Comparison of ENCODE assay signal across 9 cellular contexts in genomic region chr2:176652300-176653182, GRCh38.
DNase-seq lines count a peak whose midpoint lies in the region; ATAC-seq and TF ChIP-seq lines count a peak whose summit lies in the region.
"Had no signal": no experiment of that assay in that cellular context is flagged by ENCODE, and none has a peak within 500 bp of the region (broad histone marks: within the 10 kb centered on the region; RNA-seq: fewer than 3 reads in every experiment).

No MANE protein-coding gene starts in this region.

- H3K36me3 ChIP-seq in OCI-LY1 (ENCODE audit: insufficient read depth, low read length) = no peaks in the 10 kb centered on the region

- no peak overlapping the region for H3K9ac ChIP-seq in OCI-LY1 (ENCODE audit: low read length)

- no peaks in the 10 kb centered on the region for H3F3A ChIP-seq in OCI-LY1 (ENCODE audit: insufficient read depth, low read length)

- no peaks in the 10 kb centered on the region for H3K9me3 ChIP-seq in OCI-LY1 (ENCODE audit: low read length)

- ATAC-seq in GM19043 (IDR thresholded peaks at IDR 0.05; ENCODE audit: low read depth, unreplicated experiment) (peak; percentile 70), memory B cell (ENCODE audit: low read depth) (peak; percentile 55)

- H3K79me2 ChIP-seq in OCI-LY1 (ENCODE audit: insufficient read depth, low read length) = no peaks in the 10 kb centered on the region

- H3K27ac Mint-ChIP-seq in memory B cell = no peak overlapping the region
- H3K27ac Mint-ChIP-seq: natural killer cell treated with Interleukin-12 subunit alpha and Interleukin-12 subunit beta and Interleukin-15 and Interleukin-18, amount 100 ng/mL, for 72 hours had no signal

- no peaks in the 10 kb centered on the region for H3K9me2 ChIP-seq in OCI-LY1 (ENCODE audit: low read depth, low read length)

- peaks cover 5% of the 10 kb centered on the region for H3K4me1 Mint-ChIP-seq in memory B cell

- H4K20me1 ChIP-seq in OCI-LY1 (ENCODE audit: insufficient read depth, low read length) = no peaks in the 10 kb centered on the region

- no peaks in the 10 kb centered on the region for H3K36me3 Mint-ChIP-seq in memory B cell
- H3K36me3 Mint-ChIP-seq: natural killer cell treated with Interleukin-12 subunit alpha and Interleukin-12 subunit beta and Interleukin-15 and Interleukin-18, amount 100 ng/mL, for 72 hours had no signal

- no peak overlapping the region for H3K4me3 Mint-ChIP-seq in memory B cell
- H3K4me3 Mint-ChIP-seq: natural killer cell treated with Interleukin-12 subunit alpha and Interleukin-12 subunit beta and Interleukin-15 and Interleukin-18, amount 100 ng/mL, for 72 hours had no signal

- peaks cover 10% of the 10 kb centered on the region for H3K27me3 Mint-ChIP-seq in memory B cell

- H3K4me1 ChIP-seq in OCI-LY1 (ENCODE audit: insufficient read depth, low read length, severe bottlenecking) = no peaks in the 10 kb centered on the region

- peak; percentile 77 for TF ChIP-seq CTCF in OCI-LY1 (IDR thresholded peaks at IDR 0.05; ENCODE audit: low read length)
- peak; percentile 66 for TF ChIP-seq CTCF in cardiac fibroblast (IDR thresholded peaks at IDR 0.05; ENCODE audit: low read depth, low read length)

- DNase-seq in COLO829 (ENCODE audit: low spot score) (peak; percentile 68), KG1 (lab: John Stamatoyannopoulos, UW) (peak; percentile 12), cardiac fibroblast (ENCODE audit: low read depth in 2 of 2) (peak; percentile 58 to 68), memory B cell (ENCODE audit: low spot score in 2 of 2) (peak in 1 of 2 donors; percentile 35), mesenteric fat pad (ENCODE audit: low spot score) (no peak), activated gamma-delta T cell (lab: John Stamatoyannopoulos, UW) (no peak)

- H3K27ac ChIP-seq in OCI-LY1 (ENCODE audit: low read depth, low read length, poor library complexity, severe bottlenecking) = no peak overlapping the region

- peaks cover 2% of the 10 kb centered on the region for H3K9me3 Mint-ChIP-seq in memory B cell
- H3K9me3 Mint-ChIP-seq: natural killer cell treated with Interleukin-12 subunit alpha and Interleukin-12 subunit beta and Interleukin-15 and Interleukin-18, amount 100 ng/mL, for 72 hours had no signal

- no peak overlapping the region for H2AFZ ChIP-seq in OCI-LY1 (ENCODE audit: low read length)

- H3K4me3 ChIP-seq in OCI-LY1 (ENCODE audit: low read depth, low read length, poor library complexity, severe bottlenecking) = no peak overlapping the region
- H3K4me3 ChIP-seq in cardiac fibroblast (replicated peaks in 1 of 2; ENCODE audit: low read depth in 2 of 2, low read length in 2 of 2) = no peak overlapping the region

- no peaks in the 10 kb centered on the region for H3K27me3 ChIP-seq in OCI-LY1 (ENCODE audit: insufficient read depth, low read length)

- H3K4me2 ChIP-seq in OCI-LY1 (ENCODE audit: low read length) = no peak overlapping the region

Comparison
In these comparisons a context has a peak if more than half of its experiments do, and no peak if none do; other contexts are left out.
1. DNase-seq: peak in COLO829 (single experiment), KG1 (single experiment) and cardiac fibroblast (2 of 2); none in mesenteric fat pad (single experiment) and activated gamma-delta T cell (single experiment).